ENCODE assay signal across 8 cellular contexts in the genomic region with DNA sequence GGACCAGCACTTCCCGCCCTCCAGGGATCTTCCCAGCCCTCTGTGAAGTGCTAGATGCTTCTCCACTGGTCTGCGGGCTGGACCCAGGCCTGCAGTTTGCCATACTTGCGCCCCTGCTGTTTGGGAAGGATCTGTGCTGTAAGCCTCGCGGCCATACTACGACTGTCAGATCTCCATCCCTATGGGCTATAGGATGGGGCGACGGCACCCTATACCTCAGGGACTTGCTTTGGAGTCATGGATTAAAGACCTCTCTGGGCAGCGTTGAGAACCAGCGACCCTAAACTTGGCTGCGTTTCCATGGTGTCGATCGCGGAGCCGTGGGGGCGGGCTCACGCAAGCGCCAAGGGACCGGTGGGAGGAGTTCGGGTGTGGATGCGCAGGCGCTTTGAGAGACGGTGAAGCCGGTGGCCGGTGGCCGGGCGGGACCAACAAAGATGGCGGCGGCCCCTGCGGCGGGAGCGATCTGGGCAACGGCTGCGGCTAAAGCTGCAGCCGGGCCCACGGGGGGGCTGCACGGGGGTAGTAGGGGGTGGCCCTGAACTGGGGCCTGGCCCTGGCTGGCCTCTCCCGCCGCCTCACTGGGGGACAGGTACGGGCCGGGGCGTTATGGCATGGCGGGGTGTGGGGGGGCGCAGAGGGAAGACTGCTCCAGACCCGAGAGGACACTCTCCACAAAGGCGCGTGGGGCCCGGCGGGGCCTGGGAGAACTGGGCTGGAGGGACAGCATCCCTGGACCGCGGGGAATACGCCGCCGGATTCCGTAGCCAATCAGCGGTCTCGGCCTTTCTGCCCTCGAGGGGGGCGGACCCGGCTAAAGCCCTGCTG. TPM values are rescaled to one million over a fixed set of nuclear protein-coding genes. Genes with fewer than 3 reads are reported as not detected.
DNase-seq lines count a peak whose midpoint lies in the region; ATAC-seq and TF ChIP-seq lines count a peak whose summit lies in the region.

Gene USP21 (plus strand): TSS at position 414 of the 828 bp plus-strand sequence. CDS start 1,141 bp downstream, outside the sequence.

- H3K4me3 Mint-ChIP-seq in T-helper 1 cell treated with Interleukin-12 subunit alpha and Interleukin-12 subunit beta and Interleukin-4 antibody, amounts not matched to agents 30 μg/mL and 1 μg/mL, for 36 hours, result peak within 1 kb of the TSS; percentile 84
- peak within 1 kb of the TSS; percentile 80 for H3K4me3 Mint-ChIP-seq in progenitor cell of endocrine pancreas (ENCODE audit: low read depth)

- DNase-seq in GM13977 (ENCODE audit: low spot score) (peak; percentile 97), NCI-H1694 treated with DMSO at 0.1 percent for 48 hours (lab: John Stamatoyannopoulos, UW) (peak; percentile 88), amniotic epithelial cell (ENCODE audit: low read depth) (peak; percentile 79), heart right ventricle (peak; percentile 95), progenitor cell of endocrine pancreas (ENCODE audit: low spot score, unreplicated experiment) (peak; percentile 85)

- in situ Hi-C loops in GM13977 (cut with MboI; ENCODE audit: low pct_unique_long_range_greater_than_20kb, low sequenced_read_pairs, unreplicated experiment), result no loop called here

- peak; percentile 92 for ATAC-seq in HG02884 (IDR thresholded peaks at IDR 0.05; ENCODE audit: unreplicated experiment)
- peak; percentile 94 to 98 (median 96) for ATAC-seq in heart right ventricle

- intact Hi-C loops in heart right ventricle (cut with DNase I), result no loop called here

- H3K4me1 ChIP-seq in heart right ventricle, result peaks cover 5 to 43% (median 34%) of the 10 kb centered on the region in 9 donors
- peaks cover 1% of the 10 kb centered on the region for H3K4me1 ChIP-seq in urinary bladder (ENCODE audit: insufficient read depth)

- H3K27ac ChIP-seq in heart right ventricle (peak within 1 kb of the TSS; percentile 68 to 95 (median 90)), urinary bladder (ENCODE audit: low read depth) (peak within 1 kb of the TSS; percentile 68)

- no peaks in the 10 kb centered on the region for H3K27me3 ChIP-seq in heart right ventricle

- no peak for TF ChIP-seq CTCF in GM13977 (IDR thresholded peaks at IDR 0.05; ENCODE audit: extremely low read depth, insufficient read depth, missing control alignments)
- TF ChIP-seq CTCF in heart right ventricle (IDR thresholded peaks at IDR 0.05), result peak in 5 of 9 donors; percentile 18 to 52 (median 42)
- peak; percentile 27 for TF ChIP-seq CTCF in progenitor cell of endocrine pancreas (IDR thresholded peaks at IDR 0.05; ENCODE audit: unreplicated experiment)

- H3K27me3 Mint-ChIP-seq in T-helper 1 cell treated with Interleukin-12 subunit alpha and Interleukin-12 subunit beta and Interleukin-4 antibody, amounts not matched to agents 30 μg/mL and 1 μg/mL, for 36 hours (ENCODE audit: low read depth), result no peaks in the 10 kb centered on the region
- no peaks in the 10 kb centered on the region for H3K27me3 Mint-ChIP-seq in progenitor cell of endocrine pancreas

- peaks cover 37% of the 10 kb centered on the region for H3K36me3 Mint-ChIP-seq in T-helper 1 cell treated with Interleukin-12 subunit alpha and Interleukin-12 subunit beta and Interleukin-4 antibody, amounts not matched to agents 30 μg/mL and 1 μg/mL, for 36 hours (ENCODE audit: low read depth)
- H3K36me3 Mint-ChIP-seq in progenitor cell of endocrine pancreas (ENCODE audit: insufficient read depth), result peaks cover 26% of the 10 kb centered on the region

- peaks cover 40% of the 10 kb centered on the region for H3K4me1 Mint-ChIP-seq in T-helper 1 cell treated with Interleukin-12 subunit alpha and Interleukin-12 subunit beta and Interleukin-4 antibody, amounts not matched to agents 30 μg/mL and 1 μg/mL, for 36 hours (ENCODE audit: low read depth)
- H3K4me1 Mint-ChIP-seq in progenitor cell of endocrine pancreas (ENCODE audit: low read depth), result peaks cover 17% of the 10 kb centered on the region

- H3K9me3 Mint-ChIP-seq in T-helper 1 cell treated with Interleukin-12 subunit alpha and Interleukin-12 subunit beta and Interleukin-4 antibody, amounts not matched to agents 30 μg/mL and 1 μg/mL, for 36 hours, result no peaks in the 10 kb centered on the region
- H3K9me3 Mint-ChIP-seq in progenitor cell of endocrine pancreas (ENCODE audit: low read depth), result no peaks in the 10 kb centered on the region

- H3K4me3 ChIP-seq in heart right ventricle (peak within 1 kb of the TSS; percentile 55 to 99 (median 96)), urinary bladder (ENCODE audit: low read depth, low read length) (peak within 1 kb of the TSS; percentile 94)

- H3K27ac Mint-ChIP-seq in T-helper 1 cell treated with Interleukin-12 subunit alpha and Interleukin-12 subunit beta and Interleukin-4 antibody, amounts not matched to agents 30 μg/mL and 1 μg/mL, for 36 hours, result peak within 1 kb of the TSS; percentile 83
- H3K27ac Mint-ChIP-seq in progenitor cell of endocrine pancreas, result peak within 1 kb of the TSS; percentile 82

- H3K9me3 ChIP-seq in heart right ventricle, result no peaks in the 10 kb centered on the region

- H3K36me3 ChIP-seq in heart right ventricle, result peaks cover 0 to 59% (median 5%) of the 10 kb centered on the region in 9 donors
- H3K36me3 ChIP-seq in urinary bladder (ENCODE audit: insufficient read depth), result no peaks in the 10 kb centered on the region

- 1% methylated on average over 55 to 60 of the region's 60 CpGs for whole genome bisulfite sequencing in heart right ventricle, 2 donors
- 1% methylated on average over 60 of the region's 60 CpGs for WGBS in urinary bladder

RNA-seq across cellular contexts. Expression of gene USP21, which starts in this region (rescaled TPM):
- total RNA-seq in heart right ventricle, result 10 to 100 TPM in 9 of 10 donors, 1 to 10 TPM in 1; 8.8 to 24.0 (median 14.7) TPM
- 10 to 100 TPM; 13.2 to 22.4 TPM for polyA plus RNA-seq in heart right ventricle
- 48.8 and 51.1 TPM in 2 replicates for total RNA-seq in progenitor cell of endocrine pancreas
- 12.5 TPM for total RNA-seq in urinary bladder
- 28.4 TPM for polyA plus RNA-seq in urinary bladder

Comparison
In these comparisons a context has a peak if more than half of its experiments do, and no peak if none do; other contexts are left out.
1. Peak in every context shown above with its lines: DNase-seq, ATAC-seq, H3K4me3 ChIP-seq and H3K27ac ChIP-seq.